ENCODE assay signal across 8 cellular contexts in the genomic region with DNA sequence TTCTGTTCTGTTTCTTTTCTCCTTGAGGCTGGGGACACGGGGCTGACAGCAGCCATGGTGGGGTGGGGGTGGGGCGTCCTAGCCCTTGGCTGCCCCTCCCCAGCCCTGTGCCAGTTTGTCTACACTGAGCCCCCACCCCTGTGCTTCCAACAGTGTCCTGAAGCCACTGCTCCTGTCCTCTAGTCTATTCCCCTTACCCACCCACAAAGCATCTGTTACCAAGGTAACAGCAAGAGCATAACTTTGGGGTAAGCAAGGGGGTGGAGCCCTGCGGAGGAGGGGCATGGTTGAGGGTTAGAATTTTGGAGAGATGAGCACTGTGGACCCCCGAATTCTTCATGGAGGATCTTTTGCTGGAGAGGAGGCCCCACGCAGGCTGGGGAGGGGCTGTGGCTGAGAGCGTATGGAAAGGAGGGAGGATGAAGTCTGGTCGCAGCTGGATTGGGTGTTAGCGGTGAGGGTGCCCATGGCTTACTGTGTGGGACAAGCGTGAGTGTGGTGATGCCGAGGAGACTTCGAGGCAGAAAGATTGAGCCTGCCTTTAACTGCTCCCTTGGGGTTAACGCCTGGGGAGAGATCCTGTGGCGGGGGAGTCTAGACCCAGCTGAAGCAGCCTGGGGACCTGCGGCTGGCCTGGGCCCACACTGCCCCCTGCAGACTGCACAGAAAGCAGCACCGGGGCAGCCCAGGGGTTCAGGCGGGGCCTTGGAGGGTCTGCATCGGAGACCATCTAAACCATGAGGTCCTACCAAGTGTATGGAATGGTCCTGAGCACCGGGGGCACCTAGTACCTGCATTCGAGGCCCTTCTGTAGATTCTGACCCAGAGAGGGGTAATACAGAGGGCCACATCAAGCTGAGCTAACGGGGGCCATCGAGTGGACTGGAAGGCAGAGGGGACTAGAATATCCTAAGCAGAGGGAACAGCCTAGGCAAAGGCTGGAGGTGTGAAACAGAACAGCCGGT. TPM values are rescaled to one million over a fixed set of nuclear protein-coding genes. Genes with fewer than 3 reads are reported as not detected.
DNase-seq lines count a peak whose midpoint lies in the region; ATAC-seq, FAIRE-seq and TF ChIP-seq lines count a peak whose summit lies in the region.

No MANE protein-coding gene starts in this region.

- peak; percentile 73 for ATAC-seq in mucosa of descending colon
- no peak for ATAC-seq in thoracic aorta (ENCODE audit: insufficient number of reproducible peaks, low FRiP score, low read depth)
- no peak for ATAC-seq in GM18870 (IDR thresholded peaks at IDR 0.05; ENCODE audit: unreplicated experiment)

- no peaks in the 10 kb centered on the region for H3K36me3 Mint-ChIP-seq in activated CD4-positive, alpha-beta T cell treated with anti-CD3 and anti-CD28 coated beads, Interleukin-2, amount 10 ng/mL, durations not matched to agents 24 days and 14 days (ENCODE audit: low read depth)

- H3K9me3 ChIP-seq in mucosa of descending colon (no peaks in the 10 kb centered on the region), thoracic aorta (no peaks in the 10 kb centered on the region)

- no peaks in the 10 kb centered on the region for H3K27me3 ChIP-seq in thoracic aorta (replicated peaks; ENCODE audit: insufficient read depth)

- no peaks in the 10 kb centered on the region for H3K4me1 ChIP-seq in mucosa of descending colon (ENCODE audit: low read depth)
- H3K4me1 ChIP-seq in thoracic aorta (ENCODE audit: control insufficient read depth in 1 of 2, low read depth in 2 of 2) = peaks cover 10 to 17% of the 10 kb centered on the region in 2 donors

- no peaks in the 10 kb centered on the region for H3K36me3 ChIP-seq in mucosa of descending colon (ENCODE audit: low read depth)
- H3K36me3 ChIP-seq in thoracic aorta = no peaks in the 10 kb centered on the region

- H3K4me3 ChIP-seq in mucosa of descending colon = no peak overlapping the region
- peak overlapping the region; percentile 57 for H3K4me3 ChIP-seq in thoracic aorta

- DNase-seq in ELF-1 (ENCODE audit: low read depth, low spot score) = peak; percentile 69
- peak; percentile 86 for DNase-seq in NAMALWA (ENCODE audit: low spot score)
- DNase-seq in activated CD4-positive, alpha-beta T cell treated with anti-CD3 and anti-CD28 coated beads, Interleukin-2, amount 10 ng/mL, durations not matched to agents 24 days and 14 days = peak; percentile 84
- peak; percentile 53 for DNase-seq in effector CD4-positive, alpha-beta T cell
- DNase-seq in mucosa of descending colon = peak in 2 of 3 donors; percentile 45 to 59
- DNase-seq in thoracic aorta (ENCODE audit: low spot score) = no peak
- DNase-seq in urothelium cell line (ENCODE audit: low spot score) = no peak

- no peak for FAIRE-seq in urothelium cell line (lab: Jason Lieb, UNC)

- H3K9me3 Mint-ChIP-seq in activated CD4-positive, alpha-beta T cell treated with anti-CD3 and anti-CD28 coated beads, Interleukin-2, amount 10 ng/mL, durations not matched to agents 24 days and 14 days = no peaks in the 10 kb centered on the region

- peak overlapping the region; percentile 43 for H3K4me3 Mint-ChIP-seq in activated CD4-positive, alpha-beta T cell treated with anti-CD3 and anti-CD28 coated beads, Interleukin-2, amount 10 ng/mL, durations not matched to agents 24 days and 14 days

- peaks cover 31% of the 10 kb centered on the region for H3K27me3 Mint-ChIP-seq in activated CD4-positive, alpha-beta T cell treated with anti-CD3 and anti-CD28 coated beads, Interleukin-2, amount 10 ng/mL, durations not matched to agents 24 days and 14 days

- TF ChIP-seq CTCF in mucosa of descending colon (IDR thresholded peaks at IDR 0.05) (peak; percentile 47), thoracic aorta (IDR thresholded peaks at IDR 0.05) (peak; percentile 88)

- peak overlapping the region; percentile 33 to 49 for H3K27ac ChIP-seq in thoracic aorta

- peaks cover 8% of the 10 kb centered on the region for H3K4me1 Mint-ChIP-seq in activated CD4-positive, alpha-beta T cell treated with anti-CD3 and anti-CD28 coated beads, Interleukin-2, amount 10 ng/mL, durations not matched to agents 24 days and 14 days

- no peak overlapping the region for H3K27ac Mint-ChIP-seq in activated CD4-positive, alpha-beta T cell treated with anti-CD3 and anti-CD28 coated beads, Interleukin-2, amount 10 ng/mL, durations not matched to agents 24 days and 14 days

- intact Hi-C loops in activated CD4-positive, alpha-beta T cell treated with anti-CD3 and anti-CD28 coated beads, Interleukin-2, amount 10 ng/mL, durations not matched to agents 24 days and 14 days (cut with micrococcal nuclease) = loop anchor here (1.0 kb wide), 1 partner anchor 25 kb away; no protein-coding TSS in a partner anchor
- intact Hi-C loops in mucosa of descending colon (cut with DNase I, micrococcal nuclease) = no loop called here

RNA-seq across cellular contexts. Expression of a gene that starts 6.1 kb away (rescaled TPM):
- total RNA-seq in activated CD4-positive, alpha-beta T cell treated with anti-CD3 and anti-CD28 coated beads, Interleukin-2, amount 10 ng/mL, durations not matched to agents 24 days and 14 days = not detected in 2 replicates
- total RNA-seq in mucosa of descending colon = under 1 TPM in 2 of 3 donors, not detected in 1; 0.17 to 0.79 TPM
- 10 to 100 TPM; 13.9 to 14.3 TPM for total RNA-seq in thoracic aorta

RNA-seq across cellular contexts. Expression of a gene that starts 31.8 kb away (rescaled TPM):
- total RNA-seq in activated CD4-positive, alpha-beta T cell treated with anti-CD3 and anti-CD28 coated beads, Interleukin-2, amount 10 ng/mL, durations not matched to agents 24 days and 14 days = 2,240 and 2,301 TPM in 2 replicates
- total RNA-seq in mucosa of descending colon = 1,000 to 10,000 TPM; 1,315 to 1,492 (median 1,411) TPM
- 1,000 to 10,000 TPM; 1,315 to 2,278 TPM for total RNA-seq in thoracic aorta

RNA-seq across cellular contexts. Expression of a gene that starts 34.4 kb away (rescaled TPM):
- total RNA-seq in activated CD4-positive, alpha-beta T cell treated with anti-CD3 and anti-CD28 coated beads, Interleukin-2, amount 10 ng/mL, durations not matched to agents 24 days and 14 days = 20.4 and 22.5 TPM in 2 replicates
- total RNA-seq in mucosa of descending colon (10 to 100 TPM; 16.8 to 24.3 (median 20.1) TPM), thoracic aorta (10 to 100 TPM; 14.3 to 15.6 TPM)

Comparison
In these comparisons a context has a peak if more than half of its experiments do, and no peak if none do; other contexts are left out.
1. DNase-seq: peak in ELF-1 (single experiment), NAMALWA (single experiment), activated CD4-positive, alpha-beta T cell treated with anti-CD3 and anti-CD28 coated beads, Interleukin-2, amount 10 ng/mL, durations not matched to agents 24 days and 14 days (single experiment), effector CD4-positive, alpha-beta T cell (single experiment) and mucosa of descending colon (2 of 3); none in thoracic aorta (single experiment) and urothelium cell line (single experiment).
2. RNA of a gene that starts 6.1 kb away (total RNA-seq): 13.9 to 14.3 TPM in thoracic aorta; 0.17 to 0.79 TPM in mucosa of descending colon and not detected in activated CD4-positive, alpha-beta T cell treated with anti-CD3 and anti-CD28 coated beads, Interleukin-2, amount 10 ng/mL, durations not matched to agents 24 days and 14 days; every median in the first group is over 4 times any median in the second.